8 cellular contexts compared by ENCODE assay signal in genomic region chr12:32139064-32139421, GRCh38. TPM values are rescaled to one million over a fixed set of nuclear protein-coding genes. Genes with fewer than 3 reads are reported as not detected.
A peak's percentile ranks its signal among the peaks of the same experiment; 100 is the strongest.
DNase-seq lines count a peak whose midpoint lies in the region; ATAC-seq and TF ChIP-seq lines count a peak whose summit lies in the region.

No MANE protein-coding gene starts in this region.

- H3K4me1 Mint-ChIP-seq in IgD-negative memory B cell: peaks cover 37 to 43% (median 39%) of the 10 kb centered on the region in 3 donors

- H3K4me1 ChIP-seq in mucosa of descending colon (ENCODE audit: low read depth): no peaks in the 10 kb centered on the region

- no peaks in the 10 kb centered on the region for H3K9me3 ChIP-seq in mucosa of descending colon

- ATAC-seq in GM21515 (IDR thresholded peaks at IDR 0.05; ENCODE audit: unreplicated experiment) (peak; percentile 92), mucosa of descending colon (peak; percentile 80)

- H3K36me3 Mint-ChIP-seq in IgD-negative memory B cell: peaks cover 1% of the 10 kb centered on the region

- peak; percentile 68 for DNase-seq in GM13977 (ENCODE audit: low spot score)
- DNase-seq in amniotic epithelial cell (ENCODE audit: low read depth): peak; percentile 69
- DNase-seq in mucosa of descending colon: peak in 1 of 3 donors; percentile 35
- DNase-seq in NCI-H1930 (lab: John Stamatoyannopoulos, UW): no peak
- no peak for DNase-seq in OCI-M1 (lab: John Stamatoyannopoulos, UW)
- no peak for DNase-seq in NCI-H1436 (lab: John Stamatoyannopoulos, UW)

- H3K4me3 ChIP-seq in mucosa of descending colon: no peak overlapping the region

- H3K9me3 Mint-ChIP-seq in IgD-negative memory B cell: no peaks in the 10 kb centered on the region

- intact Hi-C loops in mucosa of descending colon (cut with DNase I, micrococcal nuclease): no loop called here

- peak overlapping the region; percentile 85 to 97 (median 92) for H3K4me3 Mint-ChIP-seq in IgD-negative memory B cell

- peak overlapping the region; percentile 96 to 100 (median 99) for H3K27ac Mint-ChIP-seq in IgD-negative memory B cell

- no peaks in the 10 kb centered on the region for H3K27me3 Mint-ChIP-seq in IgD-negative memory B cell

- in situ Hi-C loops in GM13977 (cut with MboI; ENCODE audit: low pct_unique_long_range_greater_than_20kb, low sequenced_read_pairs, unreplicated experiment): no loop called here

- TF ChIP-seq CTCF in GM13977 (IDR thresholded peaks at IDR 0.05; ENCODE audit: extremely low read depth, insufficient read depth, missing control alignments) (no peak), mucosa of descending colon (IDR thresholded peaks at IDR 0.05) (no peak)

- no peaks in the 10 kb centered on the region for H3K36me3 ChIP-seq in mucosa of descending colon (ENCODE audit: low read depth)

RNA-seq across cellular contexts. Expression of gene BICD1, which starts 32.4 kb away (rescaled TPM):
- 19.9 TPM for polyA plus RNA-seq in IgD-negative memory B cell
- total RNA-seq in mucosa of descending colon: 10 to 100 TPM in 1 of 3 donors, 1 to 10 TPM in 2; 4.1 to 13.7 (median 5.3) TPM

Comparison
In these comparisons a context has a peak if more than half of its experiments do, and no peak if none do; other contexts are left out.
1. DNase-seq: peak in GM13977 (single experiment) and amniotic epithelial cell (single experiment); none in NCI-H1930 (0 of 2), OCI-M1 (single experiment) and NCI-H1436 (single experiment).